ENCODE assay signal across 16 cellular contexts in genomic region chr6:158460602-158461092, GRCh38.
DNase-seq lines count a peak whose midpoint lies in the region; FAIRE-seq and TF ChIP-seq lines count a peak whose summit lies in the region.
"Had no signal": no experiment of that assay in that cellular context is flagged by ENCODE, and none has a peak within 500 bp of the region (broad histone marks: within the 10 kb centered on the region; RNA-seq: fewer than 3 reads in every experiment).

No MANE protein-coding gene starts in this region.

- peaks cover 0 to 2% of the 10 kb centered on the region in 2 experiments; a peak in 1 of 5 replicates for H3K9me3 Mint-ChIP-seq in H9
- H3K9me3 Mint-ChIP-seq: CD8-positive, alpha-beta T cell had no signal

- H3K27ac ChIP-seq in RWPE1 (no peak overlapping the region), endothelial cell of umbilical vein (ENCODE audit: insufficient read depth, low read depth, low read length) (peak overlapping the region; percentile 77), H9 (ENCODE audit: insufficient read length, low read depth, low read length) (no peak overlapping the region)
- H3K27ac ChIP-seq: right atrium auricular region had no signal

- POLR2A ChIA-PET in RWPE1 (lab: Yijun Ruan, JAX; ENCODE audit: low non-redundant PET), result no interaction called here
- POLR2A ChIA-PET in endothelial cell of umbilical vein (lab: Charles Lee), result interaction anchor here (0.6 kb wide), 1 partner anchor 25 kb away, joined by 3 read pairs; no protein-coding TSS in a partner anchor

- H2BK5ac ChIP-seq in H9 (ENCODE audit: insufficient read length, low read length), result no peak overlapping the region

- H2AFZ ChIP-seq in endothelial cell of umbilical vein (ENCODE audit: low read depth, low read length), result no peak overlapping the region
- H2AFZ ChIP-seq in H9 (ENCODE audit: low read length), result no peak overlapping the region

- H4K8ac ChIP-seq in H9 (replicated peaks; ENCODE audit: insufficient read length, low read depth, low read length), result no peak overlapping the region

- dilution Hi-C loops in endothelial cell of umbilical vein (cut with MboI; ENCODE audit: extremely low pct_ligation_motif_present, low sequenced_read_pairs), result no loop called here

- no peaks in the 10 kb centered on the region for H3K23me2 ChIP-seq in H9 (ENCODE audit: insufficient read length, low read depth, low read length, poor library complexity, severe bottlenecking)

- H3K9ac ChIP-seq in endothelial cell of umbilical vein (replicated peaks; ENCODE audit: extremely low read depth, insufficient read depth, low read length), result peak overlapping the region; percentile 52
- H3K9ac ChIP-seq in H9 (ENCODE audit: extremely low read depth, insufficient read length, low read length), result no peak overlapping the region

- no peak overlapping the region for H2BK15ac ChIP-seq in H9 (ENCODE audit: low read depth, low read length)

- H3K79me2 ChIP-seq in endothelial cell of umbilical vein (ENCODE audit: control insufficient read depth, insufficient read depth, low read length), result no peaks in the 10 kb centered on the region
- no peaks in the 10 kb centered on the region for H3K79me2 ChIP-seq in H9 (ENCODE audit: insufficient read depth, low read length)

- H3K56ac ChIP-seq in H9 (ENCODE audit: insufficient read length, low read depth, low read length), result no peak overlapping the region

- no peak overlapping the region for H3K4ac ChIP-seq in H9 (ENCODE audit: low read depth, low read length)

- H3K36me3 Mint-ChIP-seq in H9 (ENCODE audit: insufficient read depth in 1 of 3, low read depth in 3 of 3), result peaks cover 10 to 28% (median 16%) of the 10 kb centered on the region in 3 experiments

- H3K36me3 ChIP-seq in endothelial cell of umbilical vein (ENCODE audit: control insufficient read depth in 2 of 2, extremely low read depth in 1 of 2, insufficient read depth in 2 of 2, low read length in 2 of 2), result peaks cover 0 to 4% of the 10 kb centered on the region in 2 experiments

- H3K4me1 Mint-ChIP-seq in H9, result peaks cover 55 to 56% of the 10 kb centered on the region in 2 experiments

- BruUV-seq in endothelial cell of umbilical vein (replicated peaks; lab: Mats Ljungman, UMichigan), result no TSS peak

- no peak overlapping the region for H3K23ac ChIP-seq in H9 (ENCODE audit: insufficient read length, low read depth, low read length)

- H3K9me1 ChIP-seq in endothelial cell of umbilical vein (replicated peaks; ENCODE audit: control insufficient read depth, extremely low read depth, insufficient read depth, low read length), result no peaks in the 10 kb centered on the region

- no peak overlapping the region for H4K5ac ChIP-seq in H9 (ENCODE audit: insufficient read length, low read depth, low read length)

- no CpG with 5 or more reads among the region's 1 CpG for WGBS in H9 (ENCODE audit: extremely low coverage, insufficient read length, low lambda C conversion rate)

- H4K20me1 ChIP-seq in endothelial cell of umbilical vein (replicated peaks; ENCODE audit: control insufficient read depth, extremely low read depth, insufficient read depth, low read length) (no peaks in the 10 kb centered on the region), H9 (ENCODE audit: control insufficient read depth, insufficient read depth, insufficient read length) (no peaks in the 10 kb centered on the region)

- TF ChIP-seq POLR2A in endothelial cell of umbilical vein (IDR thresholded peaks at IDR 0.05; ENCODE audit: low read depth, low read length), result no peak

- H3K14ac ChIP-seq in H9 (ENCODE audit: insufficient read depth, low read length), result no peak overlapping the region

- TF ChIP-seq CTCF in RWPE1 (conservative IDR thresholded peaks at IDR 0.05; ENCODE audit: low read depth) (no peak), endothelial cell of umbilical vein (IDR thresholded peaks at IDR 0.05; ENCODE audit: extremely low read depth in 1 of 2, insufficient read depth in 1 of 2, low read depth in 1 of 2, low read length in 2 of 2) (no peak), H9 (conservative IDR thresholded peaks at IDR 0.05) (no peak)

- H2BK12ac ChIP-seq in H9 (ENCODE audit: insufficient read length, low read depth, low read length), result no peak overlapping the region

- H3K4me2 ChIP-seq in endothelial cell of umbilical vein (ENCODE audit: insufficient read depth, low read length), result peak overlapping the region; percentile 36
- no peak overlapping the region for H3K4me2 ChIP-seq in H9 (ENCODE audit: insufficient read depth, insufficient read length, low read length)

- H3K27me3 Mint-ChIP-seq in H9 (ENCODE audit: low read depth), result peaks cover 11% of the 10 kb centered on the region
- H3K27me3 Mint-ChIP-seq: brain had no signal

- H3K9me3 ChIP-seq in endothelial cell of umbilical vein (replicated peaks; ENCODE audit: control insufficient read depth, insufficient read depth, low read length), result no peaks in the 10 kb centered on the region
- H3K9me3 ChIP-seq in H9 (ENCODE audit: control insufficient read depth, low read depth, low read length), result no peaks in the 10 kb centered on the region
- H3K9me3 ChIP-seq: right atrium auricular region had no signal

- H3K4me3 Mint-ChIP-seq in H9, result no peak overlapping the region
- H3K4me3 Mint-ChIP-seq: brain; CD8-positive, alpha-beta T cell had no signal

- no peak overlapping the region for H3K4me3 ChIP-seq in endothelial cell of umbilical vein (replicated peaks in 1 of 3; ENCODE audit: insufficient read depth in 1 of 3, low read depth in 1 of 3, low read length in 3 of 3)
- H3K4me3 ChIP-seq: right atrium auricular region had no signal

- no peak overlapping the region for H4K91ac ChIP-seq in H9 (ENCODE audit: insufficient read length, low read depth, low read length)

- H2AK5ac ChIP-seq in H9 (ENCODE audit: insufficient read length, low read length), result no peak overlapping the region

- H2BK20ac ChIP-seq in H9 (ENCODE audit: low read depth, low read length, poor library complexity, severe bottlenecking), result no peak overlapping the region

- FAIRE-seq in endothelial cell of umbilical vein (lab: Jason Lieb, UNC), result peak; percentile 63
- FAIRE-seq: HepG2 had no signal

- H3K4me1 ChIP-seq in endothelial cell of umbilical vein (ENCODE audit: control insufficient read depth, extremely low read depth, insufficient read depth, low read length), result peaks cover 25% of the 10 kb centered on the region
- H3K4me1 ChIP-seq in H9 (ENCODE audit: insufficient read depth, low read length), result peaks cover 6% of the 10 kb centered on the region; the same call in 1 of the 2 replicates
- H3K4me1 ChIP-seq: right atrium auricular region had no signal

- no peaks in the 10 kb centered on the region for H3K27me3 ChIP-seq in endothelial cell of umbilical vein (ENCODE audit: control insufficient read depth in 2 of 2, insufficient read depth in 2 of 2, low read length in 2 of 2)
- no peaks in the 10 kb centered on the region; the same call in 1 of the 2 replicates for H3K27me3 ChIP-seq in H9 (ENCODE audit: insufficient read depth, low read length)
- H3K27me3 ChIP-seq: right atrium auricular region had no signal

- no peaks in the 10 kb centered on the region for H3K79me1 ChIP-seq in H9 (ENCODE audit: insufficient read depth, low read depth, low read length, poor library complexity, severe bottlenecking)

- intact Hi-C loops in endothelial cell of umbilical vein (cut with micrococcal nuclease), result loop anchor here (1.0 kb wide), 1 partner anchor 51 kb away; no protein-coding TSS in a partner anchor

- peak; percentile 62 for DNase-seq in GM03348 (ENCODE audit: low spot score)
- peak; percentile 30 for DNase-seq in RWPE1 (ENCODE audit: low spot score)
- DNase-seq in endothelial cell of umbilical vein (ENCODE audit: low read depth, low spot score), result peak; percentile 91
- DNase-seq in pulmonary artery endothelial cell (ENCODE audit: low read depth, low spot score), result peak; percentile 79
- DNase-seq in H9, result no peak
- no peak for DNase-seq in DMS53 treated with DMSO at 0.1 percent for 48 hours (lab: John Stamatoyannopoulos, UW; ENCODE audit: unreplicated experiment)
- no peak for DNase-seq in T-helper 1 cell
- DNase-seq in NCI-H69 (lab: John Stamatoyannopoulos, UW), result no peak
- DNase-seq: activated T-cell treated with anti-CD3 and anti-CD28 coated beads, Interleukin-2, amount 50 U/mL, for 48 hours; CD8-positive, alpha-beta T cell; midbrain; NCI-H2029 treated with DMSO at 0.1 percent for 48 hours; NK-92 treated with Interleukin-12 subunit alpha and Interleukin-12 subunit beta, amount 100 ng/mL, for 24 hours had no signal

- H2BK120ac ChIP-seq in H9 (ENCODE audit: low read depth, low read length, poor library complexity, severe bottlenecking), result no peak overlapping the region

- H3K27ac Mint-ChIP-seq in H9, result no peak overlapping the region
- H3K27ac Mint-ChIP-seq: CD8-positive, alpha-beta T cell had no signal

- H3K18ac ChIP-seq in H9 (ENCODE audit: insufficient read length, low read depth, low read length), result no peak overlapping the region

- no peak overlapping the region for H3T11ph ChIP-seq in H9 (ENCODE audit: low read length)

- CTCF ChIA-PET in RWPE1 (lab: Yijun Ruan, JAX) (no interaction called here), endothelial cell of umbilical vein (lab: Charles Lee) (interaction anchor here (1.0 to 1.9 kb wide), 5 partner anchors 17 to 246 kb away, joined by 3 to 11 read pairs (median 3); no protein-coding TSS in a partner anchor)

TF ChIP-seq in endothelial cell of umbilical vein, 7 proteins besides CTCF, POLR2A, EP300 and RAD21:
- TF ChIP-seq GATA2 (IDR thresholded peaks at IDR 0.05; ENCODE audit: insufficient read depth, insufficient read length, low read depth, low read length) (no peak), FOS (IDR thresholded peaks at IDR 0.05; ENCODE audit: borderline replicate concordance, insufficient read depth, low read length) (peak; percentile 70), MAX (IDR thresholded peaks at IDR 0.05; ENCODE audit: insufficient read depth, insufficient read length) (no peak), MYC (IDR thresholded peaks at IDR 0.05; ENCODE audit: low read depth, low read length) (no peak), POLR2AphosphoS5 (IDR thresholded peaks at IDR 0.05; ENCODE audit: insufficient read depth, low read depth, low read length) (no peak), JUN (IDR thresholded peaks at IDR 0.05; ENCODE audit: borderline replicate concordance, insufficient read depth, insufficient read length, low read depth) (peak; percentile 68), EZH2 (IDR thresholded peaks at IDR 0.05; ENCODE audit: borderline replicate concordance, low read depth, low read length, severe bottlenecking) (no peak)

Comparison
In these comparisons a context has a peak if more than half of its experiments do, and no peak if none do; other contexts are left out.
1. DNase-seq: peak in GM03348 (single experiment), RWPE1 (single experiment), endothelial cell of umbilical vein (single experiment) and pulmonary artery endothelial cell (single experiment); none in H9 (single experiment), DMS53 treated with DMSO at 0.1 percent for 48 hours (single experiment), T-helper 1 cell (0 of 5) and NCI-H69 (single experiment).